Comparison of ENCODE assay signal across 8 cellular contexts in the genomic region with DNA sequence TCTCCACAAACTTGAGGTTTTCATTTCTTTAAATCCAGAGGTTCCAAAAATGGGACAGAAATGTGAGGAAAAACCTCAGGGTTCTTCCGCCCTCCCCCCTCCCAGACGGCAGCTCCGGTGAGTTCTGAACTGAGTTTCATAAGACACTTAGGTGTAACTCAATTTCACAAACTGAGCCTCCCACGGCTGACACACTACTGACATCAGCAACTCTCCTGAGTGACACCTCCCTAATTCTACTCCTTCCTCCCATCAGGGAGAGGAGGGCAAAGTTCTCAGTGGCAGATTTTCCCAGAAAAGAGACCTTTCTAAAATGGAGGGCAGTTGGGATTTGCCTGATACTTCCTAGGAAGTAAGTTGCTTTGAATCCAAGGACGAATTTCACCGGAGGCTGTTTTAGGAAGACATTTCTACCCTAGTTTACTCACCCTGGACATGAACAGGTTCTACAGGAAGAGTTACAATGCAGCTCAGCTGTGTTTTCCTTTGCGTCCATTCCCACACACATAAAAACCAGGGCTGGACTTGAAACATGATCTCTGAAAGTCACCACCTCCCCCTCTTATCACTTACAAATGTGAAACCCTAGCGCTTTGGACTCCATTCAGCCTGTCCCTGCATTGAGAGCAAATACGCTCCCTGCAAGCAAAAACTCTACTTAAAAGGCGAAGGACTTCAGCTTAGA.
A peak's percentile ranks its signal among the peaks of the same experiment; 100 is the strongest.
DNase-seq lines count a peak whose midpoint lies in the region; ATAC-seq, FAIRE-seq and TF ChIP-seq lines count a peak whose summit lies in the region.

No MANE protein-coding gene starts in this region.

- no peaks in the 10 kb centered on the region for H3K9me3 ChIP-seq in pancreas

- 13 to 15% methylated on average over 10 of the region's 10 CpGs for WGBS in pancreas, 2 donors

- H3K4me3 ChIP-seq in fibroblast of the aortic adventitia (ENCODE audit: low read depth, low read length) (peak overlapping the region; percentile 52), pancreas (peak overlapping the region; percentile 4 to 42 (median 28))

- ATAC-seq in pancreas (peak; percentile 86 to 94 (median 90)), GM21423 (IDR thresholded peaks at IDR 0.05; ENCODE audit: unreplicated experiment) (no peak), GM19324 (IDR thresholded peaks at IDR 0.05; ENCODE audit: low FRiP score, unreplicated experiment) (no peak), HG03469 (IDR thresholded peaks at IDR 0.05; ENCODE audit: unreplicated experiment) (no peak)

- no peak for TF ChIP-seq CTCF in fibroblast of the aortic adventitia (IDR thresholded peaks at IDR 0.05; ENCODE audit: insufficient read depth, low read length)
- TF ChIP-seq CTCF in pancreas (IDR thresholded peaks at IDR 0.05) = no peak

- FAIRE-seq in pancreas (lab: Jason Lieb, UNC) = no peak

- DNase-seq in activated CD4-positive, alpha-beta T cell treated with anti-CD3 and anti-CD28 coated beads for 4 hours = peak; percentile 60 to 64
- DNase-seq in activated CD4-positive, alpha-beta T cell treated with anti-CD3 and anti-CD28 coated beads, Interleukin-2, amount 50 U/mL, for 1 hour = no peak
- DNase-seq in activated T-cell treated with anti-CD3 and anti-CD28 coated beads for 48 hours (ENCODE audit: low read depth) (peak; percentile 37), fibroblast of the aortic adventitia (ENCODE audit: low read depth) (peak; percentile 49), pancreas (peak in 3 of 6 donors; percentile 55 to 63 (median 57))

- H3K36me3 ChIP-seq in pancreas = no peaks in the 10 kb centered on the region

- peaks cover 0 to 15% (median 13%) of the 10 kb centered on the region in 3 donors for H3K4me1 ChIP-seq in pancreas

- H3K27ac ChIP-seq in pancreas = peak overlapping the region; percentile 56 to 84 (median 74)

- intact Hi-C loops in pancreas (cut with DNase I) = no loop called here

- no peaks in the 10 kb centered on the region for H3K27me3 ChIP-seq in pancreas

Comparison
In these comparisons a context has a peak if more than half of its experiments do, and no peak if none do; other contexts are left out.
1. ATAC-seq: peak in pancreas (4 of 4); none in GM21423 (single experiment), GM19324 (single experiment) and HG03469 (single experiment).